8 cellular contexts compared by ENCODE assay signal in the genomic region with DNA sequence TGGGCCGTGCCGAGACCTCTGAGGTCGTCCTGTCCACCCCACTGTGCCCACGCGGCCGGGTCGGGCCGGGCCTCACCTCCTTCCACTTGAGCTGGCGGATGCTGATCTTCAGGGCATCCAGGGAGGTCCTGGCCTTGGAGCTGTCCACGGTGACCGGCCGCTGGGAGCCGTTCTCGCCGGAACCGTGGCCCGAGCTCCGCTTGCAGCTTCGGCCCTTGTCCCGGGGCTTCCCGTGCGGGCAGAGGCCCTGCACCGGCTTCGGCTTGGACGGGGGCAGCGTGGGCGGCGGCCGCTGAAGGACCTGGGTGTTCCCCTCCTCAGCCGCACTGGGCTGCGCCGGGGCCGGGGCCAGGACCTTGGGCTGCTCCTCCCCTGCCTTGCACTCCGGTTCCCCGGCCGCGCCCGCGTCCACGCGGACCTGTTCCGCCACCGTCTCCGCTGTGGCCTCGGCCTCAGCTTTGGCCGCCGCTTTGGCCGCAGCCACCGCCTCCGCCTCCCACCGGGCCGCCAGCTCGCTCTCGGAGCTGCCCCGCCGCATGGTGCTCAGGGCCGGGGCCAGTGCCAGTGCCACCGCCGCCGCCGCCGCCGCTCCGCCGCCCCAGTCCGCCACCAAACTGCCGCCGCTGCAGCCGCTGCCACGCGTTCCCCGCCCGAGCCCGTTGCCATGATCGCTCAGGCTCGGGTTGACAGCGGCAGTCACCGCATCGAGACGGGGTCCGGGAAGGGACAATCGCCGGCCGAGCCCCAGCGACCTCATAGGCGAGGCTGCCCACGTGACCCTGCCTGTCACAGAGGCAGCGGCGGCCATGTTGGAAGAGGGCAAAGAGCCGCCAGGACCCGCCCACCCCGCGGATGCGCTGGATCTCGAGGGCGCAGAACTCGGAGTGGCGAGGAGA. TPM values are rescaled to one million over a fixed set of nuclear protein-coding genes. Genes with fewer than 3 reads are reported as not detected.
A peak's percentile ranks its signal among the peaks of the same experiment; 100 is the strongest.
DNase-seq lines count a peak whose midpoint lies in the region; ATAC-seq and TF ChIP-seq lines count a peak whose summit lies in the region.

A gene with protein sequence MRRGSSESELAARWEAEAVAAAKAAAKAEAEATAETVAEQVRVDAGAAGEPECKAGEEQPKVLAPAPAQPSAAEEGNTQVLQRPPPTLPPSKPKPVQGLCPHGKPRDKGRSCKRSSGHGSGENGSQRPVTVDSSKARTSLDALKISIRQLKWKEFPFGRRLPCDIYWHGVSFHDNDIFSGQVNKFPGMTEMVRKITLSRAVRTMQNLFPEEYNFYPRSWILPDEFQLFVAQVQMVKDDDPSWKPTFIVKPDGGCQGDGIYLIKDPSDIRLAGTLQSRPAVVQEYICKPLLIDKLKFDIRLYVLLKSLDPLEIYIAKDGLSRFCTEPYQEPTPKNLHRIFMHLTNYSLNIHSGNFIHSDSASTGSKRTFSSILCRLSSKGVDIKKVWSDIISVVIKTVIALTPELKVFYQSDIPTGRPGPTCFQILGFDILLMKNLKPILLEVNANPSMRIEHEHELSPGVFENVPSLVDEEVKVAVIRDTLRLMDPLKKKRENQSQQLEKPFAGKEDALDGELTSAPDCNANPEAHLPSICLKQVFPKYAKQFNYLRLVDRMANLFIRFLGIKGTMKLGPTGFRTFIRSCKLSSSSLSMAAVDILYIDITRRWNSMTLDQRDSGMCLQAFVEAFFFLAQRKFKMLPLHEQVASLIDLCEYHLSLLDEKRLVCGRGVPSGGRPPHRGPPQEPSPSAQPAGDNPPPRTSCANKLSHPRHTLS (minus strand): TSS at position 698 of the 896 bp plus-strand sequence. CDS start 160 bp downstream, at position 538.

- peaks cover 9% of the 10 kb centered on the region for H3K27me3 Mint-ChIP-seq in activated B cell treated with CpG ODN at 0.5 μM for 24 hours

- POLR2A ChIA-PET in activated B cell treated with CpG ODN at 0.5 μM for 24 hours (lab: Charles Lee) = no interaction called here

- CTCF ChIA-PET in activated B cell treated with CpG ODN at 0.5 μM for 24 hours (lab: Charles Lee) = interaction anchor here (1.7 kb wide), 1 partner anchor 258 kb away, joined by 3 read pairs; no protein-coding TSS in a partner anchor

- intact Hi-C loops in activated B cell treated with CpG ODN at 0.5 μM for 24 hours (cut with micrococcal nuclease) = loop anchor here (1.0 to 10.0 kb wide), 6 partner anchors 66 to 1513 kb away; a partner anchor contains a TSS

- no peaks in the 10 kb centered on the region for H3K9me3 Mint-ChIP-seq in activated B cell treated with CpG ODN at 0.5 μM for 24 hours

- peak; percentile 92 for ATAC-seq in HG03175 (IDR thresholded peaks at IDR 0.05; ENCODE audit: unreplicated experiment)
- peak; percentile 96 for ATAC-seq in activated B cell treated with CpG ODN at 0.5 μM for 24 hours (ENCODE audit: low read depth)

- H3K4me3 Mint-ChIP-seq in activated B cell treated with CpG ODN at 0.5 μM for 24 hours = peak within 1 kb of the TSS; percentile 85

- TF ChIP-seq CTCF in activated B cell treated with CpG ODN at 0.5 μM for 24 hours (IDR thresholded peaks at IDR 0.05) = no peak

- peaks cover 2% of the 10 kb centered on the region for H3K36me3 Mint-ChIP-seq in activated B cell treated with CpG ODN at 0.5 μM for 24 hours (ENCODE audit: low read depth)

- peak within 1 kb of the TSS; percentile 3 for H3K27ac Mint-ChIP-seq in activated B cell treated with CpG ODN at 0.5 μM for 24 hours

- in situ Hi-C loops in GM18951 (cut with MboI; ENCODE audit: low sequenced_read_pairs, unreplicated experiment) = no loop called here

- peak; percentile 62 for TF ChIP-seq POLR2A in GM18951 (IDR thresholded peaks at IDR 0.05; ENCODE audit: extremely low read depth, insufficient read depth, insufficient read length)

- H3K4me1 Mint-ChIP-seq in activated B cell treated with CpG ODN at 0.5 μM for 24 hours = peaks cover 42% of the 10 kb centered on the region

- DNase-seq in AG08396 (ENCODE audit: low spot score) = peak; percentile 94
- peak; percentile 66 for DNase-seq in NCI-H2227 treated with DMSO at 0.1 percent for 48 hours (lab: John Stamatoyannopoulos, UW)
- DNase-seq in activated B cell treated with CpG ODN at 0.5 μM for 24 hours = peak; percentile 92
- peak; percentile 96 for DNase-seq in central memory CD4-positive, alpha-beta T cell
- DNase-seq in islet precursor cell = peak; percentile 97
- peak; percentile 95 for DNase-seq in stimulated activated CD4-positive, alpha-beta T cell treated with anti-CD3 and anti-CD28 coated beads, Interleukin-12 subunit alpha, Interleukin-12 subunit beta, amount 100 ng/mL, for 4 hours

RNA-seq across cellular contexts. Expression of the gene that starts here (rescaled TPM):
- total RNA-seq in activated B cell treated with CpG ODN at 0.5 μM for 24 hours = 3.6 and 4.7 TPM in 2 replicates

Comparison
In these comparisons a context has a peak if more than half of its experiments do, and no peak if none do; other contexts are left out.
1. Peak in every context shown above with its lines: DNase-seq and ATAC-seq.